Comparison of ENCODE assay signal across 18 cellular contexts in genomic region chr16:65833171-65833871, GRCh38.
DNase-seq lines count a peak whose midpoint lies in the region; ATAC-seq, FAIRE-seq and TF ChIP-seq lines count a peak whose summit lies in the region.
"Had no signal": no experiment of that assay in that cellular context is flagged by ENCODE, and none has a peak within 500 bp of the region (broad histone marks: within the 10 kb centered on the region; RNA-seq: fewer than 3 reads in every experiment).

No MANE protein-coding gene starts in this region.

- no peaks in the 10 kb centered on the region for H3K79me1 ChIP-seq in mesenchymal stem cell (replicated peaks; ENCODE audit: low read length, poor library complexity, severe bottlenecking)

- peak; percentile 22 for DNase-seq in AG09319 (ENCODE audit: extremely low read depth, low read depth)
- DNase-seq in HT1080 (ENCODE audit: low read depth): peak; percentile 11
- peak in 1 of 4 experiments; percentile 16 for DNase-seq in K562 (ENCODE audit: extremely low read depth in 1 of 4, low spot score in 3 of 4)
- peak; percentile 86 for DNase-seq in mesenchymal stem cell
- DNase-seq in activated CD4-positive, alpha-beta T cell treated with anti-CD3 and anti-CD28 coated beads for 36 hours: no peak
- no peak for DNase-seq in activated naive CD8-positive, alpha-beta T cell treated with anti-CD3 and anti-CD28 coated beads, Interleukin-2, amount 50 U/mL, for 24 hours
- DNase-seq in Peyer's patch: no peak
- no peak for DNase-seq in NCI-H524 treated with DMSO at 0.1 percent for 48 hours (lab: John Stamatoyannopoulos, UW)
- DNase-seq: activated B cell treated with CpG ODN at 0.5 μM for 24 hours; activated CD8-positive, alpha-beta memory T cell treated with anti-CD3 and anti-CD28 coated beads, Interleukin-2, amount 50 U/mL, for 4 hours; dermis blood vessel endothelial cell; NCI-H1092; NCI-H2227 treated with DMSO at 0.1 percent for 48 hours; right cardiac atrium; stimulated activated naive B cell treated with anti-CD40 and anti-IgM and Interleukin-4, amounts not matched to agents 10 μg/mL and 1 μg/mL and 100 μg/mL, for 72 hours had no signal

- TF ChIP-seq RAD21 in K562 (CRISPR knock-in tag; conservative IDR thresholded peaks at IDR 0.05 in 1 of 2, IDR thresholded peaks at IDR 0.05 in 1 of 2): no peak

- H3K27me3 ChIP-seq in K562 (ENCODE audit: control insufficient read depth in 2 of 2, insufficient read depth in 2 of 2, low read length in 2 of 2): no peaks in the 10 kb centered on the region
- H3K27me3 ChIP-seq in mesenchymal stem cell (ENCODE audit: control insufficient read depth in 1 of 2, insufficient read depth in 1 of 2, low read length in 2 of 2): peaks cover 0 to 4% of the 10 kb centered on the region in 2 experiments
- no peaks in the 10 kb centered on the region for H3K27me3 ChIP-seq in Peyer's patch
- H3K27me3 ChIP-seq: gastroesophageal sphincter had no signal

- H2BK5ac ChIP-seq in mesenchymal stem cell (ENCODE audit: low read depth, low read length, poor library complexity, severe bottlenecking): no peak overlapping the region

- no peaks in the 10 kb centered on the region for H4K20me1 ChIP-seq in K562 (replicated peaks; ENCODE audit: control insufficient read depth, insufficient read depth, low read length)

- no peak overlapping the region for H4K91ac ChIP-seq in mesenchymal stem cell (ENCODE audit: low read length)

- TF ChIP-seq CTCF in AG09319 (IDR thresholded peaks at IDR 0.05; ENCODE audit: low read depth, low read length) (no peak), K562 (IDR thresholded peaks at IDR 0.05 in 2 of 3, conservative IDR thresholded peaks at IDR 0.05 in 1 of 3; ENCODE audit: insufficient read depth in 2 of 3, low read depth in 1 of 3, low read length in 3 of 3) (no peak), Peyer's patch (IDR thresholded peaks at IDR 0.05) (no peak)

- no peaks in the 10 kb centered on the region for H3K4me1 Mint-ChIP-seq in activated CD4-positive, alpha-beta T cell treated with anti-CD3 and anti-CD28 coated beads for 36 hours
- no peaks in the 10 kb centered on the region for H3K4me1 Mint-ChIP-seq in activated naive CD8-positive, alpha-beta T cell treated with anti-CD3 and anti-CD28 coated beads, Interleukin-2, amount 50 U/mL, for 24 hours
- H3K4me1 Mint-ChIP-seq: activated B cell treated with CpG ODN at 0.5 μM for 24 hours; stimulated activated naive B cell treated with anti-CD40 and anti-IgM and Interleukin-4, amounts not matched to agents 10 μg/mL and 1 μg/mL and 100 μg/mL, for 72 hours had no signal

- H3K4me2 ChIP-seq in K562 (ENCODE audit: insufficient read depth, low read length) (no peak overlapping the region), mesenchymal stem cell (ENCODE audit: low read length, poor library complexity, severe bottlenecking) (no peak overlapping the region)

- no peak overlapping the region for H3K4me3 ChIP-seq in K562
- no peak overlapping the region for H3K4me3 ChIP-seq in mesenchymal stem cell (ENCODE audit: insufficient read depth in 1 of 2, low read depth in 1 of 2, low read length in 2 of 2)
- H3K4me3 ChIP-seq in Peyer's patch: no peak overlapping the region
- H3K4me3 ChIP-seq: gastroesophageal sphincter had no signal

- BruUV-seq in K562 (replicated peaks; lab: Mats Ljungman, UMichigan): no TSS peak

- no peak for FAIRE-seq in K562 (lab: Jason Lieb, UNC)
- FAIRE-seq: HTR-8/SVneo had no signal

- H3K36me3 ChIP-seq in K562 (ENCODE audit: control insufficient read depth, insufficient read depth, low read length) (no peaks in the 10 kb centered on the region), mesenchymal stem cell (ENCODE audit: control insufficient read depth in 1 of 2, insufficient read depth in 2 of 2, low read depth in 1 of 2, low read length in 2 of 2) (no peaks in the 10 kb centered on the region), Peyer's patch (no peaks in the 10 kb centered on the region)
- H3K36me3 ChIP-seq: gastroesophageal sphincter had no signal

- H3K27ac Mint-ChIP-seq in activated CD4-positive, alpha-beta T cell treated with anti-CD3 and anti-CD28 coated beads for 36 hours: no peak overlapping the region
- no peak overlapping the region for H3K27ac Mint-ChIP-seq in activated naive CD8-positive, alpha-beta T cell treated with anti-CD3 and anti-CD28 coated beads, Interleukin-2, amount 50 U/mL, for 24 hours
- H3K27ac Mint-ChIP-seq: activated B cell treated with CpG ODN at 0.5 μM for 24 hours; activated naive CD4-positive, alpha-beta T cell treated with anti-CD3 and anti-CD28 coated beads, Interleukin-2, amount 50 U/mL, for 72 hours; stimulated activated naive B cell treated with anti-CD40 and anti-IgM and Interleukin-4, amounts not matched to agents 10 μg/mL and 1 μg/mL and 100 μg/mL, for 72 hours had no signal

- POLR2A ChIA-PET in K562 (lab: Yijun Ruan, JAX): interaction anchor here (0.6 to 0.9 kb wide), 2 partner anchors 15 to 167 kb away, joined by 3 to 4 read pairs; no protein-coding TSS in a partner anchor
- POLR2A ChIA-PET in activated CD4-positive, alpha-beta T cell treated with anti-CD3 and anti-CD28 coated beads for 36 hours (lab: Charles Lee): no interaction called here

- H3K9ac ChIP-seq in K562 (ENCODE audit: insufficient read depth in 1 of 2, low read depth in 2 of 2, low read length in 2 of 2) (no peak overlapping the region), mesenchymal stem cell (ENCODE audit: low read length) (no peak overlapping the region)

- no peak overlapping the region for H3K14ac ChIP-seq in mesenchymal stem cell (ENCODE audit: low read length in 2 of 2)

- no peak overlapping the region for H3K27ac ChIP-seq in K562 (ENCODE audit: extremely low read depth, low read depth, low read length)
- no peak overlapping the region for H3K27ac ChIP-seq in mesenchymal stem cell (ENCODE audit: low read length, poor library complexity, severe bottlenecking)
- no peak overlapping the region for H3K27ac ChIP-seq in Peyer's patch
- H3K27ac ChIP-seq: gastroesophageal sphincter had no signal

- no peak overlapping the region for H3K4ac ChIP-seq in mesenchymal stem cell (ENCODE audit: low read depth in 1 of 2, low read length in 2 of 2)

- no peaks in the 10 kb centered on the region for H3K36me3 Mint-ChIP-seq in activated CD4-positive, alpha-beta T cell treated with anti-CD3 and anti-CD28 coated beads for 36 hours (ENCODE audit: low read depth)
- no peaks in the 10 kb centered on the region for H3K36me3 Mint-ChIP-seq in activated naive CD8-positive, alpha-beta T cell treated with anti-CD3 and anti-CD28 coated beads, Interleukin-2, amount 50 U/mL, for 24 hours (ENCODE audit: low read depth)
- H3K36me3 Mint-ChIP-seq: activated naive CD4-positive, alpha-beta T cell treated with anti-CD3 and anti-CD28 coated beads, Interleukin-2, amount 50 U/mL, for 72 hours; stimulated activated naive B cell treated with anti-CD40 and anti-IgM and Interleukin-4, amounts not matched to agents 10 μg/mL and 1 μg/mL and 100 μg/mL, for 72 hours had no signal

- TF ChIP-seq POLR2A in K562 (conservative IDR thresholded peaks at IDR 0.05) (no peak), Peyer's patch (IDR thresholded peaks at IDR 0.05) (no peak)

- H3K27me3 Mint-ChIP-seq in activated CD4-positive, alpha-beta T cell treated with anti-CD3 and anti-CD28 coated beads for 36 hours: no peaks in the 10 kb centered on the region
- no peaks in the 10 kb centered on the region for H3K27me3 Mint-ChIP-seq in activated naive CD8-positive, alpha-beta T cell treated with anti-CD3 and anti-CD28 coated beads, Interleukin-2, amount 50 U/mL, for 24 hours
- H3K27me3 Mint-ChIP-seq: activated B cell treated with CpG ODN at 0.5 μM for 24 hours had no signal

- peak overlapping the region in 1 of 2 experiments; percentile 32 for H3K18ac ChIP-seq in mesenchymal stem cell (ENCODE audit: low read depth in 1 of 2, low read length in 2 of 2)

- no peak overlapping the region for H2BK15ac ChIP-seq in mesenchymal stem cell (ENCODE audit: low read depth, poor library complexity, severe bottlenecking)

- intact Hi-C loops in K562 (cut with micrococcal nuclease): no loop called here
- intact Hi-C loops in activated CD4-positive, alpha-beta T cell treated with anti-CD3 and anti-CD28 coated beads for 36 hours (cut with DNase I, micrococcal nuclease): no loop called here

- no peak overlapping the region for H2BK12ac ChIP-seq in mesenchymal stem cell (ENCODE audit: low read length in 2 of 2)

- no peak for ATAC-seq in K562
- no peak for ATAC-seq in activated CD4-positive, alpha-beta T cell treated with anti-CD3 and anti-CD28 coated beads for 36 hours
- ATAC-seq in activated naive CD8-positive, alpha-beta T cell treated with anti-CD3 and anti-CD28 coated beads, Interleukin-2, amount 50 U/mL, for 24 hours: no peak
- ATAC-seq: activated naive CD4-positive, alpha-beta T cell treated with anti-CD3 and anti-CD28 coated beads, Interleukin-2, amount 50 U/mL, for 72 hours; gastroesophageal sphincter; right cardiac atrium; stimulated activated naive B cell treated with anti-CD40 and anti-IgM and Interleukin-4, amounts not matched to agents 10 μg/mL and 1 μg/mL and 100 μg/mL, for 72 hours had no signal

- CTCF ChIA-PET in K562 (lab: Yijun Ruan, JAX; ENCODE audit: low intra/inter-chr PET ratio): no interaction called here
- CTCF ChIA-PET in activated CD4-positive, alpha-beta T cell treated with anti-CD3 and anti-CD28 coated beads for 36 hours (lab: Charles Lee): no interaction called here

- 0% methylated on average over 4 of the region's 4 CpGs for WGBS in K562 (ENCODE audit: insufficient coverage, low coverage, missing lambda C conversion rate)
- WGBS in mesenchymal stem cell: 61% methylated on average over 3 of the region's 4 CpGs

- no peak overlapping the region for H3K4me3 Mint-ChIP-seq in activated CD4-positive, alpha-beta T cell treated with anti-CD3 and anti-CD28 coated beads for 36 hours
- no peak overlapping the region for H3K4me3 Mint-ChIP-seq in activated naive CD8-positive, alpha-beta T cell treated with anti-CD3 and anti-CD28 coated beads, Interleukin-2, amount 50 U/mL, for 24 hours
- H3K4me3 Mint-ChIP-seq: activated B cell treated with CpG ODN at 0.5 μM for 24 hours; stimulated activated naive B cell treated with anti-CD40 and anti-IgM and Interleukin-4, amounts not matched to agents 10 μg/mL and 1 μg/mL and 100 μg/mL, for 72 hours had no signal

- no peak overlapping the region for H2BK120ac ChIP-seq in mesenchymal stem cell (ENCODE audit: low read depth, low read length)

- H3K79me2 ChIP-seq in K562 (ENCODE audit: control insufficient read depth, insufficient read depth, low read length): no peaks in the 10 kb centered on the region

- H2AK5ac ChIP-seq in mesenchymal stem cell (ENCODE audit: low read length, severe bottlenecking): no peak overlapping the region

- H3K9me3 ChIP-seq in K562 (replicated peaks; ENCODE audit: control insufficient read depth, insufficient read depth, low read depth, low read length) (no peaks in the 10 kb centered on the region), mesenchymal stem cell (ENCODE audit: control insufficient read depth, low read length) (no peaks in the 10 kb centered on the region), Peyer's patch (no peaks in the 10 kb centered on the region)
- H3K9me3 ChIP-seq: gastroesophageal sphincter had no signal

- H3K9me3 Mint-ChIP-seq in activated CD4-positive, alpha-beta T cell treated with anti-CD3 and anti-CD28 coated beads for 36 hours (ENCODE audit: low read depth): no peaks in the 10 kb centered on the region
- H3K9me3 Mint-ChIP-seq in activated naive CD8-positive, alpha-beta T cell treated with anti-CD3 and anti-CD28 coated beads, Interleukin-2, amount 50 U/mL, for 24 hours: no peaks in the 10 kb centered on the region
- H3K9me3 Mint-ChIP-seq: activated B cell treated with CpG ODN at 0.5 μM for 24 hours; activated naive CD4-positive, alpha-beta T cell treated with anti-CD3 and anti-CD28 coated beads, Interleukin-2, amount 50 U/mL, for 72 hours; stimulated activated naive B cell treated with anti-CD40 and anti-IgM and Interleukin-4, amounts not matched to agents 10 μg/mL and 1 μg/mL and 100 μg/mL, for 72 hours had no signal

- no peak overlapping the region for H3K23ac ChIP-seq in mesenchymal stem cell (ENCODE audit: low read length in 2 of 2)

- in situ Hi-C loops in K562 (cut with MboI): no loop called here

- H3K9me1 ChIP-seq in K562 (ENCODE audit: control insufficient read depth, insufficient read depth, low read length): no peaks in the 10 kb centered on the region

- no peak overlapping the region for H2AFZ ChIP-seq in K562 (ENCODE audit: low read depth, low read length)
- H2AFZ ChIP-seq in mesenchymal stem cell (ENCODE audit: low read depth, low read length): no peak overlapping the region

- no peak overlapping the region for H4K8ac ChIP-seq in mesenchymal stem cell (ENCODE audit: low read length)

- peaks cover 0 to 2% of the 10 kb centered on the region in 2 experiments; a peak in 2 of 5 replicates for H3K4me1 ChIP-seq in K562 (replicated peaks in 1 of 2; ENCODE audit: control insufficient read depth in 2 of 2, insufficient read depth in 2 of 2, low read length in 2 of 2)
- H3K4me1 ChIP-seq in mesenchymal stem cell (ENCODE audit: control insufficient read depth, insufficient read depth, low read depth, low read length): no peaks in the 10 kb centered on the region
- H3K4me1 ChIP-seq in Peyer's patch: no peaks in the 10 kb centered on the region
- H3K4me1 ChIP-seq: gastroesophageal sphincter had no signal

- TF ChIP-seq EP300 in K562 (IDR thresholded peaks at IDR 0.05; ENCODE audit: low read length): no peak; the same call in 1 of the 2 replicates

Comparison
In these comparisons a context has a peak if more than half of its experiments do, and no peak if none do; other contexts are left out.
1. DNase-seq: peak in AG09319 (single experiment), HT1080 (single experiment) and mesenchymal stem cell (single experiment); none in activated CD4-positive, alpha-beta T cell treated with anti-CD3 and anti-CD28 coated beads for 36 hours (single experiment), activated naive CD8-positive, alpha-beta T cell treated with anti-CD3 and anti-CD28 coated beads, Interleukin-2, amount 50 U/mL, for 24 hours (single experiment), Peyer's patch (0 of 3) and NCI-H524 treated with DMSO at 0.1 percent for 48 hours (single experiment).